ENCODE assay signal across 15 cellular contexts in the genomic region with DNA sequence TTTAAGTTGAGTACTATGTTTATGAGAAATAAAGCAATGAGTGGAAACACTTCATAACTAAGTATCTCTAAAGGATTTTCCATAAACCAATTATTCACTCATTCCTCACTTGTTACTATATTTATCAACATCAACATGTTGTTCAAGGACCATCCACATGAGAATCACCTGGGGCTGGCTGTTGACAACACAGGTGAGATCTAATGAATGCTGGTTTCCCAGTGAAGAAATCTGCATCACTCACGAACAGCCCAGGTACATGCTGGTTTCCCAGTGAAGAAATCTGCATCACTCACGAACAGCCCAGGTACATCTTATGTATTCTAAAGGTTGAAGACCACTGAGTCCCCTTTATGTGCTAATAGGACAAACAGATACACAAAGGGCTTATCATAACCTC. TPM values are rescaled to one million over a fixed set of nuclear protein-coding genes. Genes with fewer than 3 reads are reported as not detected.
DNase-seq lines count a peak whose midpoint lies in the region; ATAC-seq and TF ChIP-seq lines count a peak whose summit lies in the region.
"Had no signal": no experiment of that assay in that cellular context is flagged by ENCODE, and none has a peak within 500 bp of the region (broad histone marks: within the 10 kb centered on the region; RNA-seq: fewer than 3 reads in every experiment).

No MANE protein-coding gene starts in this region.

- no peak overlapping the region for H3K4me3 ChIP-seq in epithelial cell of esophagus (ENCODE audit: low read length)
- H3K4me3 ChIP-seq in ovary, result no peak overlapping the region

- TF ChIP-seq POLR2A in ovary (IDR thresholded peaks at IDR 0.05), result no peak

- peak overlapping the region; percentile 19 for H3K4me3 Mint-ChIP-seq in T-helper 17 cell
- H3K4me3 Mint-ChIP-seq: naive B cell; stimulated activated memory B cell treated with anti-CD40 and anti-IgM and Interleukin-4, amounts not matched to agents 10 μg/mL and 1 μg/mL and 100 μg/mL, for 72 hours had no signal

- no peaks in the 10 kb centered on the region for H3K36me3 Mint-ChIP-seq in T-helper 17 cell (ENCODE audit: low read depth)
- H3K36me3 Mint-ChIP-seq: naive B cell; stimulated activated memory B cell treated with anti-CD40 and anti-IgM and Interleukin-4, amounts not matched to agents 10 μg/mL and 1 μg/mL and 100 μg/mL, for 72 hours had no signal

- ATAC-seq in GM19463 (IDR thresholded peaks at IDR 0.05; ENCODE audit: unreplicated experiment) (peak; percentile 17), T-helper 17 cell (no peak)

- H3K4me1 Mint-ChIP-seq in T-helper 17 cell, result peaks cover 50% of the 10 kb centered on the region

- DNase-seq in T-helper 17 cell, result no peak
- DNase-seq in epithelial cell of esophagus (ENCODE audit: low read depth), result peak; percentile 90
- no peak for DNase-seq in ovary
- no peak for DNase-seq in cerebellar cortex (ENCODE audit: low spot score)
- DNase-seq in NCI-H446 treated with DMSO at 0.1 percent for 48 hours (lab: John Stamatoyannopoulos, UW), result no peak
- DNase-seq in dermis blood vessel endothelial cell, result no peak
- DNase-seq in COLO668 (lab: John Stamatoyannopoulos, UW; ENCODE audit: unreplicated experiment), result no peak
- DNase-seq: cortex of kidney, left ventricle myocardium superior, naive B cell, NCI-H1436, WERI-Rb-1 had no signal

- WGBS in ovary, 3 donors, result 54 to 61% (median 59%) methylated on average over 2 of the region's 2 CpGs

- H3K27me3 ChIP-seq in ovary, result no peaks in the 10 kb centered on the region

- TF ChIP-seq CTCF in epithelial cell of esophagus (IDR thresholded peaks at IDR 0.05; ENCODE audit: insufficient read depth, low read depth, low read length, missing control alignments) (no peak), ovary (IDR thresholded peaks at IDR 0.05) (no peak)

- peak overlapping the region; percentile 8 to 72 for H3K27ac ChIP-seq in ovary
- H3K27ac ChIP-seq: WERI-Rb-1 had no signal

- TF ChIP-seq EP300 in ovary (IDR thresholded peaks at IDR 0.05), result no peak

- H3K27ac Mint-ChIP-seq in T-helper 17 cell, result peak overlapping the region; percentile 49
- H3K27ac Mint-ChIP-seq: stimulated activated memory B cell treated with anti-CD40 and anti-IgM and Interleukin-4, amounts not matched to agents 10 μg/mL and 1 μg/mL and 100 μg/mL, for 72 hours had no signal

- no peaks in the 10 kb centered on the region for H3K27me3 Mint-ChIP-seq in T-helper 17 cell
- H3K27me3 Mint-ChIP-seq: stimulated activated memory B cell treated with anti-CD40 and anti-IgM and Interleukin-4, amounts not matched to agents 10 μg/mL and 1 μg/mL and 100 μg/mL, for 72 hours had no signal

- intact Hi-C loops in ovary (cut with DNase I), result no loop called here

- H3K4me1 ChIP-seq in ovary (ENCODE audit: insufficient read depth), result peaks cover 12% of the 10 kb centered on the region

- H3K9me3 ChIP-seq in T-helper 17 cell (ENCODE audit: control insufficient read depth, low read length, poor library complexity, severe bottlenecking) (no peaks in the 10 kb centered on the region), ovary (no peaks in the 10 kb centered on the region)

- no peaks in the 10 kb centered on the region for H3K36me3 ChIP-seq in ovary
- H3K36me3 ChIP-seq: WERI-Rb-1 had no signal

RNA-seq across cellular contexts. Expression of gene TSPAN5, which starts 32.5 kb away (rescaled TPM):
- 10 to 100 TPM; 11.8 to 15.2 TPM for total RNA-seq in T-helper 17 cell
- 10 to 100 TPM; 34.0 to 69.5 (median 48.2) TPM for total RNA-seq in ovary
- polyA plus RNA-seq in ovary, result 10 to 100 TPM; 38.3 to 67.2 TPM
- total RNA-seq in dermis blood vessel endothelial cell, result 78.3 and 138 TPM in 2 replicates
- total RNA-seq: OCI-LY7 had no signal
